In the genomic region with DNA sequence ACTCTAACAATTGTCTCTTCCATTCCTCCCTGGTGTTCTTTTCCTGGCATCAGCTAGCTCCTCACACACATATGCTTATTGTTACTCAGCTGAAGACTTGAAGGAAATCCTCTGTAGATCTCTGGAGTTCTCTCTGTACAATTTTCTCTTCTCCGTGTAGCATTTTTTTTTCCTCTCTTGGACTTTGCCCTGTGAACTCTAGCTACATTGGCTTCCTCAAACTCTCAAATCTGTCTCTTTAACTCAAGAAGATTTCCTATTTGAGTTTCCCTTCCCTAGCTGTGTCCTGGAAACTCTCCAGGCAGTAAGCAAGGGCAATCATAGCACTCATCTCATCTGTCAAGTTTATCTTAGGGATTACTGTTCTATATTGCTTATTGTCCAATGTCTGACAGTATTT, we compare ENCODE assay signal across 2 cellular contexts.
TF ChIP-seq lines count a peak whose summit lies in the region.

No MANE protein-coding gene starts in this region.

TF ChIP-seq in liver, 16 proteins besides CTCF, POLR2A, EP300 and RAD21:
- TF ChIP-seq, protein P1, sequence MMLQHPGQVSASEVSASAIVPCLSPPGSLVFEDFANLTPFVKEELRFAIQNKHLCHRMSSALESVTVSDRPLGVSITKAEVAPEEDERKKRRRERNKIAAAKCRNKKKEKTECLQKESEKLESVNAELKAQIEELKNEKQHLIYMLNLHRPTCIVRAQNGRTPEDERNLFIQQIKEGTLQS (IDR thresholded peaks at IDR 0.05): no peak
- TF ChIP-seq FOXA2 (IDR thresholded peaks at IDR 0.05) (no peak), HNF4A (conservative IDR thresholded peaks at IDR 0.05) (peak; percentile 35 to 52), FOXA1 (IDR thresholded peaks at IDR 0.05) (no peak), SP1 (IDR thresholded peaks at IDR 0.05) (no peak), YY1 (IDR thresholded peaks at IDR 0.05) (no peak)
- TF ChIP-seq, protein P2, sequence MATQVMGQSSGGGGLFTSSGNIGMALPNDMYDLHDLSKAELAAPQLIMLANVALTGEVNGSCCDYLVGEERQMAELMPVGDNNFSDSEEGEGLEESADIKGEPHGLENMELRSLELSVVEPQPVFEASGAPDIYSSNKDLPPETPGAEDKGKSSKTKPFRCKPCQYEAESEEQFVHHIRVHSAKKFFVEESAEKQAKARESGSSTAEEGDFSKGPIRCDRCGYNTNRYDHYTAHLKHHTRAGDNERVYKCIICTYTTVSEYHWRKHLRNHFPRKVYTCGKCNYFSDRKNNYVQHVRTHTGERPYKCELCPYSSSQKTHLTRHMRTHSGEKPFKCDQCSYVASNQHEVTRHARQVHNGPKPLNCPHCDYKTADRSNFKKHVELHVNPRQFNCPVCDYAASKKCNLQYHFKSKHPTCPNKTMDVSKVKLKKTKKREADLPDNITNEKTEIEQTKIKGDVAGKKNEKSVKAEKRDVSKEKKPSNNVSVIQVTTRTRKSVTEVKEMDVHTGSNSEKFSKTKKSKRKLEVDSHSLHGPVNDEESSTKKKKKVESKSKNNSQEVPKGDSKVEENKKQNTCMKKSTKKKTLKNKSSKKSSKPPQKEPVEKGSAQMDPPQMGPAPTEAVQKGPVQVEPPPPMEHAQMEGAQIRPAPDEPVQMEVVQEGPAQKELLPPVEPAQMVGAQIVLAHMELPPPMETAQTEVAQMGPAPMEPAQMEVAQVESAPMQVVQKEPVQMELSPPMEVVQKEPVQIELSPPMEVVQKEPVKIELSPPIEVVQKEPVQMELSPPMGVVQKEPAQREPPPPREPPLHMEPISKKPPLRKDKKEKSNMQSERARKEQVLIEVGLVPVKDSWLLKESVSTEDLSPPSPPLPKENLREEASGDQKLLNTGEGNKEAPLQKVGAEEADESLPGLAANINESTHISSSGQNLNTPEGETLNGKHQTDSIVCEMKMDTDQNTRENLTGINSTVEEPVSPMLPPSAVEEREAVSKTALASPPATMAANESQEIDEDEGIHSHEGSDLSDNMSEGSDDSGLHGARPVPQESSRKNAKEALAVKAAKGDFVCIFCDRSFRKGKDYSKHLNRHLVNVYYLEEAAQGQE (IDR thresholded peaks at IDR 0.05): no peak
TF ChIP-seq in liver: peak in this region for 1.

TF ChIP-seq in HepG2, 621 proteins besides CTCF, POLR2A, EP300 and RAD21 (continued from another document):
- TF ChIP-seq, protein P3, sequence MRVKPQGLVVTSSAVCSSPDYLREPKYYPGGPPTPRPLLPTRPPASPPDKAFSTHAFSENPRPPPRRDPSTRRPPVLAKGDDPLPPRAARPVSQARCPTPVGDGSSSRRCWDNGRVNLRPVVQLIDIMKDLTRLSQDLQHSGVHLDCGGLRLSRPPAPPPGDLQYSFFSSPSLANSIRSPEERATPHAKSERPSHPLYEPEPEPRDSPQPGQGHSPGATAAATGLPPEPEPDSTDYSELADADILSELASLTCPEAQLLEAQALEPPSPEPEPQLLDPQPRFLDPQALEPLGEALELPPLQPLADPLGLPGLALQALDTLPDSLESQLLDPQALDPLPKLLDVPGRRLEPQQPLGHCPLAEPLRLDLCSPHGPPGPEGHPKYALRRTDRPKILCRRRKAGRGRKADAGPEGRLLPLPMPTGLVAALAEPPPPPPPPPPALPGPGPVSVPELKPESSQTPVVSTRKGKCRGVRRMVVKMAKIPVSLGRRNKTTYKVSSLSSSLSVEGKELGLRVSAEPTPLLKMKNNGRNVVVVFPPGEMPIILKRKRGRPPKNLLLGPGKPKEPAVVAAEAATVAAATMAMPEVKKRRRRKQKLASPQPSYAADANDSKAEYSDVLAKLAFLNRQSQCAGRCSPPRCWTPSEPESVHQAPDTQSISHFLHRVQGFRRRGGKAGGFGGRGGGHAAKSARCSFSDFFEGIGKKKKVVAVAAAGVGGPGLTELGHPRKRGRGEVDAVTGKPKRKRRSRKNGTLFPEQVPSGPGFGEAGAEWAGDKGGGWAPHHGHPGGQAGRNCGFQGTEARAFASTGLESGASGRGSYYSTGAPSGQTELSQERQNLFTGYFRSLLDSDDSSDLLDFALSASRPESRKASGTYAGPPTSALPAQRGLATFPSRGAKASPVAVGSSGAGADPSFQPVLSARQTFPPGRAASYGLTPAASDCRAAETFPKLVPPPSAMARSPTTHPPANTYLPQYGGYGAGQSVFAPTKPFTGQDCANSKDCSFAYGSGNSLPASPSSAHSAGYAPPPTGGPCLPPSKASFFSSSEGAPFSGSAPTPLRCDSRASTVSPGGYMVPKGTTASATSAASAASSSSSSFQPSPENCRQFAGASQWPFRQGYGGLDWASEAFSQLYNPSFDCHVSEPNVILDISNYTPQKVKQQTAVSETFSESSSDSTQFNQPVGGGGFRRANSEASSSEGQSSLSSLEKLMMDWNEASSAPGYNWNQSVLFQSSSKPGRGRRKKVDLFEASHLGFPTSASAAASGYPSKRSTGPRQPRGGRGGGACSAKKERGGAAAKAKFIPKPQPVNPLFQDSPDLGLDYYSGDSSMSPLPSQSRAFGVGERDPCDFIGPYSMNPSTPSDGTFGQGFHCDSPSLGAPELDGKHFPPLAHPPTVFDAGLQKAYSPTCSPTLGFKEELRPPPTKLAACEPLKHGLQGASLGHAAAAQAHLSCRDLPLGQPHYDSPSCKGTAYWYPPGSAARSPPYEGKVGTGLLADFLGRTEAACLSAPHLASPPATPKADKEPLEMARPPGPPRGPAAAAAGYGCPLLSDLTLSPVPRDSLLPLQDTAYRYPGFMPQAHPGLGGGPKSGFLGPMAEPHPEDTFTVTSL (CRISPR knock-in tag; IDR thresholded peaks at IDR 0.05; ENCODE audit: borderline replicate concordance): no peak
- TF ChIP-seq, protein P4, sequence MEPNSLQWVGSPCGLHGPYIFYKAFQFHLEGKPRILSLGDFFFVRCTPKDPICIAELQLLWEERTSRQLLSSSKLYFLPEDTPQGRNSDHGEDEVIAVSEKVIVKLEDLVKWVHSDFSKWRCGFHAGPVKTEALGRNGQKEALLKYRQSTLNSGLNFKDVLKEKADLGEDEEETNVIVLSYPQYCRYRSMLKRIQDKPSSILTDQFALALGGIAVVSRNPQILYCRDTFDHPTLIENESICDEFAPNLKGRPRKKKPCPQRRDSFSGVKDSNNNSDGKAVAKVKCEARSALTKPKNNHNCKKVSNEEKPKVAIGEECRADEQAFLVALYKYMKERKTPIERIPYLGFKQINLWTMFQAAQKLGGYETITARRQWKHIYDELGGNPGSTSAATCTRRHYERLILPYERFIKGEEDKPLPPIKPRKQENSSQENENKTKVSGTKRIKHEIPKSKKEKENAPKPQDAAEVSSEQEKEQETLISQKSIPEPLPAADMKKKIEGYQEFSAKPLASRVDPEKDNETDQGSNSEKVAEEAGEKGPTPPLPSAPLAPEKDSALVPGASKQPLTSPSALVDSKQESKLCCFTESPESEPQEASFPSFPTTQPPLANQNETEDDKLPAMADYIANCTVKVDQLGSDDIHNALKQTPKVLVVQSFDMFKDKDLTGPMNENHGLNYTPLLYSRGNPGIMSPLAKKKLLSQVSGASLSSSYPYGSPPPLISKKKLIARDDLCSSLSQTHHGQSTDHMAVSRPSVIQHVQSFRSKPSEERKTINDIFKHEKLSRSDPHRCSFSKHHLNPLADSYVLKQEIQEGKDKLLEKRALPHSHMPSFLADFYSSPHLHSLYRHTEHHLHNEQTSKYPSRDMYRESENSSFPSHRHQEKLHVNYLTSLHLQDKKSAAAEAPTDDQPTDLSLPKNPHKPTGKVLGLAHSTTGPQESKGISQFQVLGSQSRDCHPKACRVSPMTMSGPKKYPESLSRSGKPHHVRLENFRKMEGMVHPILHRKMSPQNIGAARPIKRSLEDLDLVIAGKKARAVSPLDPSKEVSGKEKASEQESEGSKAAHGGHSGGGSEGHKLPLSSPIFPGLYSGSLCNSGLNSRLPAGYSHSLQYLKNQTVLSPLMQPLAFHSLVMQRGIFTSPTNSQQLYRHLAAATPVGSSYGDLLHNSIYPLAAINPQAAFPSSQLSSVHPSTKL (CRISPR knock-in tag; IDR thresholded peaks at IDR 0.05): no peak
- TF ChIP-seq TCF12 (IDR thresholded peaks at IDR 0.05) (no peak), TCF12 (CRISPR knock-in tag; IDR thresholded peaks at IDR 0.05) (no peak), RNF2 (conservative IDR thresholded peaks at IDR 0.05; ENCODE audit: low read depth) (no peak), HOXA9 (CRISPR knock-in tag; IDR thresholded peaks at IDR 0.05; ENCODE audit: borderline replicate concordance) (no peak)
- TF ChIP-seq, protein P5, sequence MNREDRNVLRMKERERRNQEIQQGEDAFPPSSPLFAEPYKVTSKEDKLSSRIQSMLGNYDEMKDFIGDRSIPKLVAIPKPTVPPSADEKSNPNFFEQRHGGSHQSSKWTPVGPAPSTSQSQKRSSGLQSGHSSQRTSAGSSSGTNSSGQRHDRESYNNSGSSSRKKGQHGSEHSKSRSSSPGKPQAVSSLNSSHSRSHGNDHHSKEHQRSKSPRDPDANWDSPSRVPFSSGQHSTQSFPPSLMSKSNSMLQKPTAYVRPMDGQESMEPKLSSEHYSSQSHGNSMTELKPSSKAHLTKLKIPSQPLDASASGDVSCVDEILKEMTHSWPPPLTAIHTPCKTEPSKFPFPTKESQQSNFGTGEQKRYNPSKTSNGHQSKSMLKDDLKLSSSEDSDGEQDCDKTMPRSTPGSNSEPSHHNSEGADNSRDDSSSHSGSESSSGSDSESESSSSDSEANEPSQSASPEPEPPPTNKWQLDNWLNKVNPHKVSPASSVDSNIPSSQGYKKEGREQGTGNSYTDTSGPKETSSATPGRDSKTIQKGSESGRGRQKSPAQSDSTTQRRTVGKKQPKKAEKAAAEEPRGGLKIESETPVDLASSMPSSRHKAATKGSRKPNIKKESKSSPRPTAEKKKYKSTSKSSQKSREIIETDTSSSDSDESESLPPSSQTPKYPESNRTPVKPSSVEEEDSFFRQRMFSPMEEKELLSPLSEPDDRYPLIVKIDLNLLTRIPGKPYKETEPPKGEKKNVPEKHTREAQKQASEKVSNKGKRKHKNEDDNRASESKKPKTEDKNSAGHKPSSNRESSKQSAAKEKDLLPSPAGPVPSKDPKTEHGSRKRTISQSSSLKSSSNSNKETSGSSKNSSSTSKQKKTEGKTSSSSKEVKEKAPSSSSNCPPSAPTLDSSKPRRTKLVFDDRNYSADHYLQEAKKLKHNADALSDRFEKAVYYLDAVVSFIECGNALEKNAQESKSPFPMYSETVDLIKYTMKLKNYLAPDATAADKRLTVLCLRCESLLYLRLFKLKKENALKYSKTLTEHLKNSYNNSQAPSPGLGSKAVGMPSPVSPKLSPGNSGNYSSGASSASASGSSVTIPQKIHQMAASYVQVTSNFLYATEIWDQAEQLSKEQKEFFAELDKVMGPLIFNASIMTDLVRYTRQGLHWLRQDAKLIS (CRISPR knock-in tag; IDR thresholded peaks at IDR 0.05): no peak
TF ChIP-seq in HepG2: peak in this region for 0.
